ENCODE assay signal across 17 cellular contexts in genomic region chr7:18693826-18694225, GRCh38.
A peak's percentile ranks its signal among the peaks of the same experiment; 100 is the strongest.
DNase-seq lines count a peak whose midpoint lies in the region; ATAC-seq, FAIRE-seq and TF ChIP-seq lines count a peak whose summit lies in the region.
"Had no signal": no experiment of that assay in that cellular context is flagged by ENCODE, and none has a peak within 500 bp of the region (broad histone marks: within the 10 kb centered on the region; RNA-seq: fewer than 3 reads in every experiment).

No MANE protein-coding gene starts in this region.

- H3K4me1 Mint-ChIP-seq in endothelial cell (ENCODE audit: unreplicated experiment), result no peaks in the 10 kb centered on the region

- H3K4me3 Mint-ChIP-seq in endothelial cell (ENCODE audit: unreplicated experiment), result no peak overlapping the region
- H3K4me3 Mint-ChIP-seq: GM23338 had no signal

- no peaks in the 10 kb centered on the region for H3K9me3 Mint-ChIP-seq in endothelial cell (ENCODE audit: unreplicated experiment)
- H3K9me3 Mint-ChIP-seq: GM23338 had no signal

- no peaks in the 10 kb centered on the region for H3K36me3 ChIP-seq in HepG2 (replicated peaks in 1 of 2; ENCODE audit: control insufficient read depth in 1 of 2, insufficient read depth in 2 of 2, low read length in 2 of 2)
- H3K36me3 ChIP-seq in right lobe of liver, result no peaks in the 10 kb centered on the region
- H3K36me3 ChIP-seq in stomach, result no peaks in the 10 kb centered on the region
- H3K36me3 ChIP-seq: SJCRH30 had no signal

- no TSS peak for BruUV-seq in HepG2 (replicated peaks; lab: Mats Ljungman, UMichigan)

- no peaks in the 10 kb centered on the region for H3K79me2 ChIP-seq in HepG2 (ENCODE audit: insufficient read depth, low read length)

- H3K27ac ChIP-seq in HepG2 (ENCODE audit: extremely low read length, insufficient read depth, low read length) (no peak overlapping the region), right lobe of liver (no peak overlapping the region), stomach (no peak overlapping the region)
- H3K27ac ChIP-seq: C4-2B, SJCRH30 had no signal

- no peak for TF ChIP-seq RAD21 in HepG2 (CRISPR knock-in tag; IDR thresholded peaks at IDR 0.05)

- ATAC-seq in HepG2 (no peak), right lobe of liver (no peak), sciatic nerve (peak; percentile 87), GM18858 (IDR thresholded peaks at IDR 0.05; ENCODE audit: unreplicated experiment) (no peak), GM21447 (IDR thresholded peaks at IDR 0.05; ENCODE audit: unreplicated experiment) (no peak)
- ATAC-seq: K562, Panc1 had no signal

- H3K4me1 ChIP-seq in HepG2 (ENCODE audit: insufficient read depth, low read length) (no peaks in the 10 kb centered on the region), right lobe of liver (no peaks in the 10 kb centered on the region), stomach (peaks cover 0 to 4% (median 0%) of the 10 kb centered on the region in 4 donors)
- H3K4me1 ChIP-seq: SJCRH30 had no signal

- DNase-seq in HepG2 (ENCODE audit: low spot score) (no peak), right lobe of liver (no peak), endothelial cell (ENCODE audit: low spot score) (no peak), sciatic nerve (ENCODE audit: low spot score) (no peak), NCI-H2196 treated with DMSO at 0.1 percent for 48 hours (lab: John Stamatoyannopoulos, UW; ENCODE audit: unreplicated experiment) (no peak), stomach (no peak)
- DNase-seq: MM.1S, NCI-H1092, NCI-H1436, NCI-H1930 had no signal

- H3K36me3 Mint-ChIP-seq in endothelial cell (ENCODE audit: low read depth, unreplicated experiment), result no peaks in the 10 kb centered on the region

- no peak for TF ChIP-seq EP300 in HepG2 (IDR thresholded peaks at IDR 0.05; ENCODE audit: low read depth in 2 of 2, low read length in 2 of 2)
- TF ChIP-seq EP300 in HepG2 (CRISPR knock-in tag; IDR thresholded peaks at IDR 0.05; ENCODE audit: borderline replicate concordance), result no peak
- TF ChIP-seq EP300 in stomach (IDR thresholded peaks at IDR 0.05), result no peak

- H2AFZ ChIP-seq in HepG2 (ENCODE audit: low read length), result no peak overlapping the region
- H2AFZ ChIP-seq: GM23338 had no signal

- H3K4me2 ChIP-seq in HepG2 (ENCODE audit: low read depth, low read length), result no peak overlapping the region
- H3K4me2 ChIP-seq: GM23338 had no signal

- H3K9ac ChIP-seq in HepG2 (ENCODE audit: insufficient read depth, low read depth, low read length), result no peak overlapping the region

- POLR2A ChIA-PET in HepG2 (lab: Yijun Ruan, JAX), result no interaction called here

- H3K27me3 ChIP-seq in HepG2 (ENCODE audit: control insufficient read depth in 1 of 2, insufficient read depth in 2 of 2, low read length in 2 of 2), result no peaks in the 10 kb centered on the region
- H3K27me3 ChIP-seq in right lobe of liver, result no peaks in the 10 kb centered on the region
- H3K27me3 ChIP-seq in stomach, result no peaks in the 10 kb centered on the region
- H3K27me3 ChIP-seq: SJCRH30 had no signal

- no peak for TF ChIP-seq CTCF in HepG2 (CRISPR knock-in tag; IDR thresholded peaks at IDR 0.05)
- no peak for TF ChIP-seq CTCF in right lobe of liver (IDR thresholded peaks at IDR 0.05)
- TF ChIP-seq CTCF in endothelial cell (IDR thresholded peaks at IDR 0.05; ENCODE audit: unreplicated experiment), result peak; percentile 4
- no peak for TF ChIP-seq CTCF in stomach (IDR thresholded peaks at IDR 0.05)

- no peaks in the 10 kb centered on the region for H4K20me1 ChIP-seq in HepG2 (ENCODE audit: insufficient read depth, low read length)

- no peak for TF ChIP-seq POLR2A in HepG2 (IDR thresholded peaks at IDR 0.05; ENCODE audit: insufficient read depth in 1 of 2, low read depth in 2 of 2, low read length in 2 of 2)
- TF ChIP-seq POLR2A in right lobe of liver (IDR thresholded peaks at IDR 0.05), result no peak
- no peak for TF ChIP-seq POLR2A in stomach (IDR thresholded peaks at IDR 0.05)

- in situ Hi-C loops in HepG2 (cut with HindIII; ENCODE audit: extremely low pct_ligation_motif_present, low pct_unique_long_range_greater_than_20kb), result no loop called here

- no peaks in the 10 kb centered on the region for H3K27me3 Mint-ChIP-seq in endothelial cell (ENCODE audit: unreplicated experiment)

- 2% methylated on average over 2 of the region's 2 CpGs for WGBS in HepG2 (ENCODE audit: low lambda C conversion rate)
- 30% methylated on average over 2 of the region's 2 CpGs for WGBS in right lobe of liver (ENCODE audit: insufficient coverage, low coverage, low lambda C conversion rate, missing lambda C conversion rate)
- 49 to 81% (median 68%) methylated on average over 2 of the region's 2 CpGs for WGBS in stomach, 5 donors

- CTCF ChIA-PET in HepG2 (lab: Yijun Ruan, JAX; ENCODE audit: low intra/inter-chr PET ratio, low total read pairs), result no interaction called here

- H3K9me3 ChIP-seq in HepG2 (ENCODE audit: low read length) (no peaks in the 10 kb centered on the region), right lobe of liver (no peaks in the 10 kb centered on the region), stomach (no peaks in the 10 kb centered on the region)
- H3K9me3 ChIP-seq: SJCRH30 had no signal

- intact Hi-C loops in HepG2 (cut with micrococcal nuclease; ENCODE audit: unreplicated experiment) (loop anchor here (10.0 kb wide), 1 partner anchor 61 kb away; no protein-coding TSS in a partner anchor), right lobe of liver (cut with DNase I) (no loop called here), sciatic nerve (cut with DNase I) (no loop called here), stomach (cut with DNase I; ENCODE audit: low total_unique reads) (no loop called here)

- no peak overlapping the region for H3K27ac Mint-ChIP-seq in endothelial cell (ENCODE audit: unreplicated experiment)
- H3K27ac Mint-ChIP-seq: GM23338 had no signal

- H3K4me3 ChIP-seq in HepG2 (replicated peaks in 1 of 3; ENCODE audit: insufficient read depth in 1 of 3, low read depth in 2 of 3, low read length in 3 of 3), result no peak overlapping the region
- no peak overlapping the region for H3K4me3 ChIP-seq in right lobe of liver
- H3K4me3 ChIP-seq in stomach, result no peak overlapping the region
- H3K4me3 ChIP-seq: GM23338, K562, SJCRH30 had no signal

- no peak for FAIRE-seq in HepG2 (lab: Jason Lieb, UNC)
- FAIRE-seq: K562 had no signal

TF ChIP-seq in HepG2, 621 proteins besides CTCF, POLR2A, EP300 and RAD21:
- TF ChIP-seq RAD51 (IDR thresholded peaks at IDR 0.05; ENCODE audit: borderline replicate concordance) (no peak), HNRNPH1 (optimal IDR thresholded peaks at IDR 0.05; ENCODE audit: low read depth, low read length) (no peak), SRSF4 (IDR thresholded peaks at IDR 0.05; ENCODE audit: low read depth, low read length, poor library complexity, severe bottlenecking) (no peak), CREB1 (IDR thresholded peaks at IDR 0.05) (peak; percentile 45; the same call in 1 of the 2 replicates), CREB1 (CRISPR knock-in tag; IDR thresholded peaks at IDR 0.05) (no peak)
